Comparison of ENCODE assay signal across 1 cellular context in genomic region chr1:163321311-163322305, GRCh38.
A peak's percentile ranks its signal among the peaks of the same experiment; 100 is the strongest.
TF ChIP-seq lines count a peak whose summit lies in the region.

NUF2 (plus strand) TSS chr1:163321954; CDS start chr1:163326052, 4,098 bp downstream.

TF ChIP-seq in HepG2, 621 proteins besides CTCF, POLR2A, EP300 and RAD21 (continued from another document and continues in another):
- TF ChIP-seq, protein P1, sequence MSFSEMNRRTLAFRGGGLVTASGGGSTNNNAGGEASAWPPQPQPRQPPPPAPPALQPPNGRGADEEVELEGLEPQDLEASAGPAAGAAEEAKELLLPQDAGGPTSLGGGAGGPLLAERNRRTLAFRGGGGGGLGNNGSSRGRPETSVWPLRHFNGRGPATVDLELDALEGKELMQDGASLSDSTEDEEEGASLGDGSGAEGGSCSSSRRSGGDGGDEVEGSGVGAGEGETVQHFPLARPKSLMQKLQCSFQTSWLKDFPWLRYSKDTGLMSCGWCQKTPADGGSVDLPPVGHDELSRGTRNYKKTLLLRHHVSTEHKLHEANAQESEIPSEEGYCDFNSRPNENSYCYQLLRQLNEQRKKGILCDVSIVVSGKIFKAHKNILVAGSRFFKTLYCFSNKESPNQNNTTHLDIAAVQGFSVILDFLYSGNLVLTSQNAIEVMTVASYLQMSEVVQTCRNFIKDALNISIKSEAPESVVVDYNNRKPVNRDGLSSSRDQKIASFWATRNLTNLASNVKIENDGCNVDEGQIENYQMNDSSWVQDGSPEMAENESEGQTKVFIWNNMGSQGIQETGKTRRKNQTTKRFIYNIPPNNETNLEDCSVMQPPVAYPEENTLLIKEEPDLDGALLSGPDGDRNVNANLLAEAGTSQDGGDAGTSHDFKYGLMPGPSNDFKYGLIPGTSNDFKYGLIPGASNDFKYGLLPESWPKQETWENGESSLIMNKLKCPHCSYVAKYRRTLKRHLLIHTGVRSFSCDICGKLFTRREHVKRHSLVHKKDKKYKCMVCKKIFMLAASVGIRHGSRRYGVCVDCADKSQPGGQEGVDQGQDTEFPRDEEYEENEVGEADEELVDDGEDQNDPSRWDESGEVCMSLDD (CRISPR knock-in tag; IDR thresholded peaks at IDR 0.05; ENCODE audit: borderline replicate concordance): peak; percentile 78; the same call in 1 of the 2 replicates
- TF ChIP-seq GABPB1 (CRISPR knock-in tag; IDR thresholded peaks at IDR 0.05) (peak; percentile 100), REST (IDR thresholded peaks at IDR 0.05; ENCODE audit: borderline replicate concordance in 1 of 2, low read depth in 1 of 2, low read length in 2 of 2) (peak in 1 of 2 experiments; percentile 74; a peak in 1 of 4 replicates), SOX5 (CRISPR knock-in tag; IDR thresholded peaks at IDR 0.05; ENCODE audit: borderline replicate concordance) (peak; percentile 78), GATAD2A (CRISPR knock-in tag; IDR thresholded peaks at IDR 0.05) (peak; percentile 90), CAMTA2 (CRISPR knock-in tag; IDR thresholded peaks at IDR 0.05; ENCODE audit: borderline replicate concordance) (peak; percentile 71; the same call in 1 of the 2 replicates), ZNF687 (CRISPR knock-in tag; IDR thresholded peaks at IDR 0.05) (peak; percentile 96), SMC3 (IDR thresholded peaks at IDR 0.05; ENCODE audit: low read length) (no peak), KDM2A (CRISPR knock-in tag; IDR thresholded peaks at IDR 0.05; ENCODE audit: borderline replicate concordance, low read depth) (peak; percentile 100), THAP8 (CRISPR knock-in tag; IDR thresholded peaks at IDR 0.05; ENCODE audit: borderline replicate concordance) (0 out of 2 replicates have a peak, but pooled peaks have one; percentile 86), TGIF2 (CRISPR knock-in tag; IDR thresholded peaks at IDR 0.05) (peak; percentile 100), HMGXB4 (CRISPR knock-in tag; IDR thresholded peaks at IDR 0.05; ENCODE audit: borderline replicate concordance in 1 of 2, low read depth in 1 of 2) (peak; percentile 93 to 94), ZSCAN31 (CRISPR knock-in tag; IDR thresholded peaks at IDR 0.05; ENCODE audit: low read depth) (peak; percentile 96), MEIS2 (CRISPR knock-in tag; IDR thresholded peaks at IDR 0.05) (peak; percentile 93), ZNF543 (CRISPR knock-in tag; IDR thresholded peaks at IDR 0.05) (peak; percentile 94), NBN (conservative IDR thresholded peaks at IDR 0.05) (no peak), PHF8 (CRISPR knock-in tag; IDR thresholded peaks at IDR 0.05) (peak; percentile 87), MEIS1 (CRISPR knock-in tag; IDR thresholded peaks at IDR 0.05; ENCODE audit: borderline replicate concordance) (peak; percentile 99), ZNF343 (CRISPR knock-in tag; IDR thresholded peaks at IDR 0.05) (peak; percentile 74; the same call in 1 of the 2 replicates), SALL1 (CRISPR knock-in tag; IDR thresholded peaks at IDR 0.05) (peak; percentile 98), HNF1A (IDR thresholded peaks at IDR 0.05; ENCODE audit: low read depth) (peak; percentile 60; the same call in 1 of the 2 replicates), HNF1A (CRISPR knock-in tag; IDR thresholded peaks at IDR 0.05; ENCODE audit: borderline replicate concordance) (peak; percentile 88)
- TF ChIP-seq, protein P2, sequence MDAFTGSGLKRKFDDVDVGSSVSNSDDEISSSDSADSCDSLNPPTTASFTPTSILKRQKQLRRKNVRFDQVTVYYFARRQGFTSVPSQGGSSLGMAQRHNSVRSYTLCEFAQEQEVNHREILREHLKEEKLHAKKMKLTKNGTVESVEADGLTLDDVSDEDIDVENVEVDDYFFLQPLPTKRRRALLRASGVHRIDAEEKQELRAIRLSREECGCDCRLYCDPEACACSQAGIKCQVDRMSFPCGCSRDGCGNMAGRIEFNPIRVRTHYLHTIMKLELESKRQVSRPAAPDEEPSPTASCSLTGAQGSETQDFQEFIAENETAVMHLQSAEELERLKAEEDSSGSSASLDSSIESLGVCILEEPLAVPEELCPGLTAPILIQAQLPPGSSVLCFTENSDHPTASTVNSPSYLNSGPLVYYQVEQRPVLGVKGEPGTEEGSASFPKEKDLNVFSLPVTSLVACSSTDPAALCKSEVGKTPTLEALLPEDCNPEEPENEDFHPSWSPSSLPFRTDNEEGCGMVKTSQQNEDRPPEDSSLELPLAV (CRISPR knock-in tag; conservative IDR thresholded peaks at IDR 0.05; ENCODE audit: low read depth): 0 out of 2 replicates have a peak, but pooled peaks have one; percentile 82
- TF ChIP-seq, protein P3, sequence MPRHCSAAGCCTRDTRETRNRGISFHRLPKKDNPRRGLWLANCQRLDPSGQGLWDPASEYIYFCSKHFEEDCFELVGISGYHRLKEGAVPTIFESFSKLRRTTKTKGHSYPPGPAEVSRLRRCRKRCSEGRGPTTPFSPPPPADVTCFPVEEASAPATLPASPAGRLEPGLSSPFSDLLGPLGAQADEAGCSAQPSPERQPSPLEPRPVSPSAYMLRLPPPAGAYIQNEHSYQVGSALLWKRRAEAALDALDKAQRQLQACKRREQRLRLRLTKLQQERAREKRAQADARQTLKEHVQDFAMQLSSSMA (CRISPR knock-in tag; IDR thresholded peaks at IDR 0.05): peak; percentile 96
- TF ChIP-seq, protein P4, sequence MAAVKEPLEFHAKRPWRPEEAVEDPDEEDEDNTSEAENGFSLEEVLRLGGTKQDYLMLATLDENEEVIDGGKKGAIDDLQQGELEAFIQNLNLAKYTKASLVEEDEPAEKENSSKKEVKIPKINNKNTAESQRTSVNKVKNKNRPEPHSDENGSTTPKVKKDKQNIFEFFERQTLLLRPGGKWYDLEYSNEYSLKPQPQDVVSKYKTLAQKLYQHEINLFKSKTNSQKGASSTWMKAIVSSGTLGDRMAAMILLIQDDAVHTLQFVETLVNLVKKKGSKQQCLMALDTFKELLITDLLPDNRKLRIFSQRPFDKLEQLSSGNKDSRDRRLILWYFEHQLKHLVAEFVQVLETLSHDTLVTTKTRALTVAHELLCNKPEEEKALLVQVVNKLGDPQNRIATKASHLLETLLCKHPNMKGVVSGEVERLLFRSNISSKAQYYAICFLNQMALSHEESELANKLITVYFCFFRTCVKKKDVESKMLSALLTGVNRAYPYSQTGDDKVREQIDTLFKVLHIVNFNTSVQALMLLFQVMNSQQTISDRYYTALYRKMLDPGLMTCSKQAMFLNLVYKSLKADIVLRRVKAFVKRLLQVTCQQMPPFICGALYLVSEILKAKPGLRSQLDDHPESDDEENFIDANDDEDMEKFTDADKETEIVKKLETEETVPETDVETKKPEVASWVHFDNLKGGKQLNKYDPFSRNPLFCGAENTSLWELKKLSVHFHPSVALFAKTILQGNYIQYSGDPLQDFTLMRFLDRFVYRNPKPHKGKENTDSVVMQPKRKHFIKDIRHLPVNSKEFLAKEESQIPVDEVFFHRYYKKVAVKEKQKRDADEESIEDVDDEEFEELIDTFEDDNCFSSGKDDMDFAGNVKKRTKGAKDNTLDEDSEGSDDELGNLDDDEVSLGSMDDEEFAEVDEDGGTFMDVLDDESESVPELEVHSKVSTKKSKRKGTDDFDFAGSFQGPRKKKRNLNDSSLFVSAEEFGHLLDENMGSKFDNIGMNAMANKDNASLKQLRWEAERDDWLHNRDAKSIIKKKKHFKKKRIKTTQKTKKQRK (IDR thresholded peaks at IDR 0.05; ENCODE audit: low read length): no peak
